In genomic region chr4:71648448-71648847, GRCh38 we compare ENCODE assay signal across 17 cellular contexts.
DNase-seq lines count a peak whose midpoint lies in the region; ATAC-seq and TF ChIP-seq lines count a peak whose summit lies in the region.
"Had no signal": no experiment of that assay in that cellular context is flagged by ENCODE, and none has a peak within 500 bp of the region (broad histone marks: within the 10 kb centered on the region; RNA-seq: fewer than 3 reads in every experiment).

No MANE protein-coding gene starts in this region.

- H3K27me3 ChIP-seq in body of pancreas, result no peaks in the 10 kb centered on the region
- no peaks in the 10 kb centered on the region for H3K27me3 ChIP-seq in uterus
- H3K27me3 ChIP-seq: BLaER1 had no signal

- 41 to 56% methylated on average over 5 of the region's 5 CpGs for WGBS in body of pancreas, 2 donors

- intact Hi-C loops in body of pancreas (cut with DNase I) (no loop called here), uterus (cut with DNase I; ENCODE audit: low total_unique reads) (no loop called here), mucosa of descending colon (cut with DNase I, micrococcal nuclease) (no loop called here)

- H3K9me3 ChIP-seq in body of pancreas, result no peaks in the 10 kb centered on the region
- no peaks in the 10 kb centered on the region for H3K9me3 ChIP-seq in uterus
- H3K9me3 ChIP-seq in mucosa of descending colon, result no peaks in the 10 kb centered on the region

- H3K27ac ChIP-seq in body of pancreas (peak overlapping the region in 1 of 4 donors; percentile 10), uterus (no peak overlapping the region)
- H3K27ac ChIP-seq: BLaER1, KMS-11 had no signal

- H3K4me3 ChIP-seq in body of pancreas (no peak overlapping the region), uterus (no peak overlapping the region), mucosa of descending colon (no peak overlapping the region)
- H3K4me3 ChIP-seq: BLaER1, GM23338 had no signal

- H3K4me1 ChIP-seq in body of pancreas (peaks cover 12% of the 10 kb centered on the region), uterus (no peaks in the 10 kb centered on the region), mucosa of descending colon (ENCODE audit: low read depth) (no peaks in the 10 kb centered on the region)
- H3K4me1 ChIP-seq: BLaER1 had no signal

- TF ChIP-seq POLR2A in body of pancreas (IDR thresholded peaks at IDR 0.05) (no peak), uterus (IDR thresholded peaks at IDR 0.05) (no peak)

- H3K36me3 ChIP-seq in body of pancreas (replicated peaks in 1 of 2; ENCODE audit: insufficient read depth in 1 of 2, low read depth in 2 of 2) (no peaks in the 10 kb centered on the region), uterus (no peaks in the 10 kb centered on the region), mucosa of descending colon (ENCODE audit: low read depth) (no peaks in the 10 kb centered on the region)
- H3K36me3 ChIP-seq: BLaER1 had no signal

- TF ChIP-seq CTCF in body of pancreas (IDR thresholded peaks at IDR 0.05), result no peak
- TF ChIP-seq CTCF in uterus (IDR thresholded peaks at IDR 0.05), result no peak
- TF ChIP-seq CTCF in mucosa of descending colon (IDR thresholded peaks at IDR 0.05), result no peak

- ATAC-seq in body of pancreas (peak; percentile 89), GM19023 (IDR thresholded peaks at IDR 0.05; ENCODE audit: unreplicated experiment) (no peak), mucosa of descending colon (no peak)
- ATAC-seq: GM23338, HepG2 had no signal

- peak; percentile 22 for DNase-seq in DMS53 treated with DMSO at 0.1 percent for 48 hours (lab: John Stamatoyannopoulos, UW; ENCODE audit: unreplicated experiment)
- peak; percentile 33 for DNase-seq in MV-4-11 (lab: John Stamatoyannopoulos, UW)
- peak in 3 of 4 donors; percentile 25 to 48 (median 44) for DNase-seq in body of pancreas
- DNase-seq in kidney tubule cell (ENCODE audit: low spot score), result peak; percentile 24
- no peak for DNase-seq in cortex of kidney (lab: John Stamatoyannopoulos, UW)
- DNase-seq in uterus, result no peak
- no peak for DNase-seq in mucosa of descending colon
- DNase-seq: CD4-positive, alpha-beta memory T cell; NCI-H1092; NCI-H1436 treated with DMSO at 0.1 percent for 48 hours; NCI-H2029; SW 1271 had no signal

Comparison
In these comparisons a context has a peak if more than half of its experiments do, and no peak if none do; other contexts are left out.
1. DNase-seq: peak in DMS53 treated with DMSO at 0.1 percent for 48 hours (single experiment), MV-4-11 (single experiment), body of pancreas (3 of 4) and kidney tubule cell (single experiment); none in cortex of kidney (single experiment), uterus (0 of 2) and mucosa of descending colon (0 of 3).